In genomic region chr19:50325310-50326100, GRCh38 we compare ENCODE assay signal across 9 cellular contexts. TPM values are rescaled to one million over a fixed set of nuclear protein-coding genes. Genes with fewer than 3 reads are reported as not detected.
DNase-seq lines count a peak whose midpoint lies in the region; ATAC-seq and TF ChIP-seq lines count a peak whose summit lies in the region.
"Had no signal": no experiment of that assay in that cellular context is flagged by ENCODE, and none has a peak within 500 bp of the region (broad histone marks: within the 10 kb centered on the region; RNA-seq: fewer than 3 reads in every experiment).

No MANE protein-coding gene starts in this region.

- H3K4me2 ChIP-seq in DND-41 (ENCODE audit: insufficient read depth, low read length), result peak overlapping the region; percentile 62

- intact Hi-C loops in right cardiac atrium (cut with DNase I), result no loop called here
- intact Hi-C loops in sciatic nerve (cut with DNase I), result no loop called here

- H3K27me3 ChIP-seq in DND-41 (ENCODE audit: insufficient read depth, low read length, poor library complexity) (no peaks in the 10 kb centered on the region), SJCRH30 (no peaks in the 10 kb centered on the region), right cardiac atrium (ENCODE audit: control insufficient read depth, insufficient read depth) (no peaks in the 10 kb centered on the region)

- TF ChIP-seq POLR2A in GM18505 (IDR thresholded peaks at IDR 0.05; ENCODE audit: borderline replicate concordance, extremely low read depth, insufficient read depth, insufficient read length), result no peak

- DNase-seq in DND-41 (peak; percentile 83), NCI-H1048 (lab: John Stamatoyannopoulos, UW) (peak; percentile 60), SJCRH30 (peak; percentile 85 to 88), right cardiac atrium (peak; percentile 66 to 91 (median 86)), sciatic nerve (ENCODE audit: low spot score) (peak; percentile 74)
- DNase-seq in activated naive CD4-positive, alpha-beta T cell treated with Interleukin-2 at 50 U/mL for 16 hours, result peak; percentile 74

- no peaks in the 10 kb centered on the region for H3K79me2 ChIP-seq in DND-41 (ENCODE audit: insufficient read depth, low read length)

- H3K36me3 ChIP-seq in DND-41 (ENCODE audit: insufficient read depth, low read length), result no peaks in the 10 kb centered on the region
- H3K36me3 ChIP-seq in SJCRH30, result 0 out of 2 replicates have a peak, but pooled peaks cover 2% of the 10 kb centered on the region

- ATAC-seq in DND-41 (ENCODE audit: insufficient read depth, low read depth) (peak; percentile 92), right cardiac atrium (peak; percentile 36 to 38), sciatic nerve (peak; percentile 29), GM18505 (IDR thresholded peaks at IDR 0.05; ENCODE audit: unreplicated experiment) (no peak), GM18858 (IDR thresholded peaks at IDR 0.05; ENCODE audit: unreplicated experiment) (no peak)

- H3K4me3 ChIP-seq in DND-41 (ENCODE audit: low read depth in 1 of 2, low read length in 2 of 2) (peak overlapping the region in 1 of 2 experiments; percentile 45; a peak in 2 of 4 replicates), SJCRH30 (no peak overlapping the region), right cardiac atrium (ENCODE audit: low read length) (no peak overlapping the region)

- no peak overlapping the region for H3K9ac ChIP-seq in DND-41 (ENCODE audit: low read depth, low read length)

- no peaks in the 10 kb centered on the region for H4K20me1 ChIP-seq in DND-41 (ENCODE audit: insufficient read depth, low read length)

- H3K27ac ChIP-seq in DND-41 (ENCODE audit: low read length), result no peak overlapping the region
- H3K27ac ChIP-seq in SJCRH30, result no peak overlapping the region
- no peak overlapping the region for H3K27ac ChIP-seq in right cardiac atrium (ENCODE audit: low read length)

- TF ChIP-seq CTCF in DND-41 (IDR thresholded peaks at IDR 0.05; ENCODE audit: borderline replicate concordance, extremely low read depth, low read length, poor library complexity, severe bottlenecking), result no peak

- H3K9me3 ChIP-seq in DND-41 (ENCODE audit: insufficient read depth, low read length, severe bottlenecking) (no peaks in the 10 kb centered on the region), SJCRH30 (replicated peaks) (no peaks in the 10 kb centered on the region), right cardiac atrium (ENCODE audit: control insufficient read depth, low read length) (no peaks in the 10 kb centered on the region)

- WGBS in right cardiac atrium, result 2% methylated on average over 48 of the region's 48 CpGs

- peak overlapping the region; percentile 68 for H2AFZ ChIP-seq in DND-41 (ENCODE audit: low read depth, low read length)

- H3K4me1 ChIP-seq in DND-41 (ENCODE audit: insufficient read depth, low read length) (peaks cover 16% of the 10 kb centered on the region), SJCRH30 (peaks cover 9% of the 10 kb centered on the region; the same call in 1 of the 2 replicates), right cardiac atrium (ENCODE audit: control insufficient read depth, insufficient read depth, low read length) (peaks cover 3% of the 10 kb centered on the region)

RNA-seq across cellular contexts. Expression of gene KCNC3, which starts 3.7 kb away (rescaled TPM):
- 1.1 and 1.2 TPM in 2 replicates for total RNA-seq in SJCRH30 (2014; rRNA removed; shearing (Covaris generic))
- total RNA-seq in right cardiac atrium (1 to 10 TPM; 3.0 to 6.1 (median 4.9) TPM), sciatic nerve (2.7 TPM)
- 3.3 TPM for polyA plus RNA-seq in right cardiac atrium
- total RNA-seq: HT1080 had no signal

RNA-seq across cellular contexts. Expression of gene NAPSA, which starts 39.9 kb away (rescaled TPM):
- total RNA-seq in SJCRH30 (2014; rRNA removed; shearing (Covaris generic)), result 0.08 and 0.18 TPM in 2 replicates
- total RNA-seq in right cardiac atrium (under 1 TPM in 3 of 4 donors, not detected in 1; 0.43 to 0.84 (median 0.56) TPM), sciatic nerve (3.4 TPM)
- 0.72 TPM for polyA plus RNA-seq in right cardiac atrium
- total RNA-seq: HT1080 had no signal

RNA-seq across cellular contexts. Expression of gene NR1H2, which starts 50.8 kb away (rescaled TPM):
- 22.3 and 22.6 TPM in 2 replicates for total RNA-seq in SJCRH30 (2014; rRNA removed; shearing (Covaris generic))
- 10 to 100 TPM; 68.3 to 74.5 (median 70.2) TPM for total RNA-seq in right cardiac atrium
- 80.9 TPM for polyA plus RNA-seq in right cardiac atrium
- 73.7 TPM for total RNA-seq in sciatic nerve

RNA-seq across cellular contexts. Expression of gene POLD1, which starts 58.6 kb away (rescaled TPM):
- total RNA-seq in SJCRH30 (2014; rRNA removed; shearing (Covaris generic)), result 74.4 and 75.2 TPM in 2 replicates
- 10 to 100 TPM in 3 of 4 donors, 1 to 10 TPM in 1; 9.0 to 12.5 (median 11.6) TPM for total RNA-seq in right cardiac atrium
- 8.7 TPM for polyA plus RNA-seq in right cardiac atrium
- 21.3 TPM for total RNA-seq in sciatic nerve

Comparison
In these comparisons a context has a peak if more than half of its experiments do, and no peak if none do; other contexts are left out.
1. ATAC-seq: peak in DND-41 (single experiment), right cardiac atrium (2 of 2) and sciatic nerve (single experiment); none in GM18505 (single experiment) and GM18858 (single experiment).
2. Peak in every context shown above with its lines, with median percentiles within 50 percentile points of each other: DNase-seq.